8 cellular contexts compared by ENCODE assay signal in genomic region chr5:176619203-176619568, GRCh38. TPM values are rescaled to one million over a fixed set of nuclear protein-coding genes. Genes with fewer than 3 reads are reported as not detected.
DNase-seq lines count a peak whose midpoint lies in the region; ATAC-seq and TF ChIP-seq lines count a peak whose summit lies in the region.

No MANE protein-coding gene starts in this region.

- peaks cover 12% of the 10 kb centered on the region for H3K4me1 Mint-ChIP-seq in activated CD8-positive, alpha-beta memory T cell treated with anti-CD3 and anti-CD28 coated beads, Interleukin-2, amount 10 ng/mL, durations not matched to agents 7 days and 5 days
- H3K4me1 Mint-ChIP-seq in endothelial cell (ENCODE audit: unreplicated experiment), result no peaks in the 10 kb centered on the region
- peaks cover 8 to 23% (median 14%) of the 10 kb centered on the region in 7 donors for H3K4me1 Mint-ChIP-seq in naive thymus-derived CD4-positive, alpha-beta T cell
- peaks cover 14% of the 10 kb centered on the region for H3K4me1 Mint-ChIP-seq in stimulated activated memory B cell treated with anti-CD40 and anti-IgM and Interleukin-4, amounts not matched to agents 10 μg/mL and 1 μg/mL and 100 μg/mL, for 72 hours

- CTCF ChIA-PET in activated CD8-positive, alpha-beta memory T cell treated with anti-CD3 and anti-CD28 coated beads, Interleukin-2, amount 10 ng/mL, durations not matched to agents 7 days and 5 days (lab: Charles Lee), result interaction anchor here (0.6 to 0.9 kb wide), 2 partner anchors 46 to 201 kb away, joined by 3 to 4 read pairs; no protein-coding TSS in a partner anchor
- CTCF ChIA-PET in naive thymus-derived CD4-positive, alpha-beta T cell (lab: Charles Lee), result interaction anchor here (0.7 to 1.0 kb wide), 2 partner anchors 41 kb away, joined by 3 read pairs; no protein-coding TSS in a partner anchor
- CTCF ChIA-PET in PC-3 (lab: Charles Lee), result no interaction called here

- POLR2A ChIA-PET in naive thymus-derived CD4-positive, alpha-beta T cell (lab: Charles Lee), result no interaction called here
- POLR2A ChIA-PET in PC-3 (lab: Charles Lee; ENCODE audit: unreplicated experiment), result no interaction called here

- H3K27me3 Mint-ChIP-seq in activated CD8-positive, alpha-beta memory T cell treated with anti-CD3 and anti-CD28 coated beads, Interleukin-2, amount 10 ng/mL, durations not matched to agents 7 days and 5 days, result peaks cover 82% of the 10 kb centered on the region
- H3K27me3 Mint-ChIP-seq in endothelial cell (ENCODE audit: unreplicated experiment), result peaks cover 19% of the 10 kb centered on the region
- H3K27me3 Mint-ChIP-seq in naive thymus-derived CD4-positive, alpha-beta T cell, result peaks cover 46 to 85% (median 51%) of the 10 kb centered on the region in 5 donors
- peaks cover 78% of the 10 kb centered on the region for H3K27me3 Mint-ChIP-seq in stimulated activated memory B cell treated with anti-CD40 and anti-IgM and Interleukin-4, amounts not matched to agents 10 μg/mL and 1 μg/mL and 100 μg/mL, for 72 hours

- H3K9me2 ChIP-seq in PC-3 (replicated peaks; ENCODE audit: low read length), result no peaks in the 10 kb centered on the region

- H3K4me3 ChIP-seq in AG10803 (ENCODE audit: low read length), result peak overlapping the region; percentile 12; the same call in 1 of the 2 replicates
- peak overlapping the region; percentile 13 for H3K4me3 ChIP-seq in naive thymus-derived CD4-positive, alpha-beta T cell (ENCODE audit: low read length)
- no peak overlapping the region for H3K4me3 ChIP-seq in PC-3 (ENCODE audit: low read length)

- H3K9ac ChIP-seq in PC-3 (ENCODE audit: low read length), result no peak overlapping the region

- H3K36me3 ChIP-seq in naive thymus-derived CD4-positive, alpha-beta T cell (ENCODE audit: control insufficient read depth in 2 of 3, insufficient read depth in 3 of 3, low read length in 3 of 3), result no peaks in the 10 kb centered on the region
- no peaks in the 10 kb centered on the region for H3K36me3 ChIP-seq in PC-3 (ENCODE audit: low read depth, low read length)

- H3K9me3 Mint-ChIP-seq in activated CD8-positive, alpha-beta memory T cell treated with anti-CD3 and anti-CD28 coated beads, Interleukin-2, amount 10 ng/mL, durations not matched to agents 7 days and 5 days (ENCODE audit: low read depth), result no peaks in the 10 kb centered on the region
- no peaks in the 10 kb centered on the region for H3K9me3 Mint-ChIP-seq in endothelial cell (ENCODE audit: unreplicated experiment)
- peaks cover 0 to 2% (median 0%) of the 10 kb centered on the region in 11 donors for H3K9me3 Mint-ChIP-seq in naive thymus-derived CD4-positive, alpha-beta T cell
- H3K9me3 Mint-ChIP-seq in stimulated activated memory B cell treated with anti-CD40 and anti-IgM and Interleukin-4, amounts not matched to agents 10 μg/mL and 1 μg/mL and 100 μg/mL, for 72 hours, result no peaks in the 10 kb centered on the region

- no peak overlapping the region for H3K4me3 Mint-ChIP-seq in activated CD8-positive, alpha-beta memory T cell treated with anti-CD3 and anti-CD28 coated beads, Interleukin-2, amount 10 ng/mL, durations not matched to agents 7 days and 5 days
- no peak overlapping the region for H3K4me3 Mint-ChIP-seq in endothelial cell (ENCODE audit: unreplicated experiment)
- H3K4me3 Mint-ChIP-seq in naive thymus-derived CD4-positive, alpha-beta T cell, result peak overlapping the region; percentile 40 to 80 (median 60)
- peak overlapping the region; percentile 5 for H3K4me3 Mint-ChIP-seq in stimulated activated memory B cell treated with anti-CD40 and anti-IgM and Interleukin-4, amounts not matched to agents 10 μg/mL and 1 μg/mL and 100 μg/mL, for 72 hours

- DNase-seq in AG10803 (ENCODE audit: low read depth), result peak; percentile 73
- DNase-seq in GM20000 (ENCODE audit: low spot score), result peak; percentile 90
- DNase-seq in NCI-H1417 treated with DMSO at 0.1 percent for 48 hours (lab: John Stamatoyannopoulos, UW), result peak; percentile 69
- peak; percentile 92 for DNase-seq in activated CD8-positive, alpha-beta memory T cell treated with anti-CD3 and anti-CD28 coated beads, Interleukin-2, amount 10 ng/mL, durations not matched to agents 7 days and 5 days
- peak; percentile 77 for DNase-seq in endothelial cell (ENCODE audit: low spot score)
- DNase-seq in naive thymus-derived CD4-positive, alpha-beta T cell, result peak; percentile 34 to 83 (median 63)
- DNase-seq in PC-3, result no peak

- H2AFZ ChIP-seq in PC-3 (ENCODE audit: low read length), result no peak overlapping the region

- no peak overlapping the region for H3K27ac ChIP-seq in naive thymus-derived CD4-positive, alpha-beta T cell (ENCODE audit: low read depth, low read length)
- H3K27ac ChIP-seq in PC-3 (ENCODE audit: low read length), result no peak overlapping the region

- no peaks in the 10 kb centered on the region for H3K79me2 ChIP-seq in PC-3 (ENCODE audit: low read length)

- peaks cover 4 to 8% of the 10 kb centered on the region in 2 donors for H3K27me3 ChIP-seq in naive thymus-derived CD4-positive, alpha-beta T cell (ENCODE audit: control insufficient read depth in 2 of 2, insufficient read depth in 2 of 2, low read length in 2 of 2)
- peaks cover 18% of the 10 kb centered on the region for H3K27me3 ChIP-seq in PC-3 (ENCODE audit: low read length)

- H3K9me3 ChIP-seq in naive thymus-derived CD4-positive, alpha-beta T cell (ENCODE audit: control insufficient read depth in 2 of 3, low read length in 3 of 3), result no peaks in the 10 kb centered on the region
- H3K9me3 ChIP-seq in PC-3 (ENCODE audit: low read length), result no peaks in the 10 kb centered on the region

- TF ChIP-seq CTCF in AG10803 (conservative IDR thresholded peaks at IDR 0.05; ENCODE audit: low read length) (peak; percentile 34), GM20000 (IDR thresholded peaks at IDR 0.05; ENCODE audit: extremely low read depth, missing control alignments) (peak; percentile 18), endothelial cell (IDR thresholded peaks at IDR 0.05; ENCODE audit: unreplicated experiment) (no peak), PC-3 (conservative IDR thresholded peaks at IDR 0.05; ENCODE audit: low read depth, low read length) (no peak)

- no peaks in the 10 kb centered on the region for H3F3A ChIP-seq in PC-3 (ENCODE audit: low read length, unreplicated experiment)

- peaks cover 0 to 14% of the 10 kb centered on the region in 2 donors for H3K4me1 ChIP-seq in naive thymus-derived CD4-positive, alpha-beta T cell (ENCODE audit: control insufficient read depth in 2 of 2, insufficient read depth in 2 of 2, low read length in 2 of 2)
- peaks cover 17% of the 10 kb centered on the region for H3K4me1 ChIP-seq in PC-3 (ENCODE audit: insufficient read depth, low read length)

- H3K27ac Mint-ChIP-seq in activated CD8-positive, alpha-beta memory T cell treated with anti-CD3 and anti-CD28 coated beads, Interleukin-2, amount 10 ng/mL, durations not matched to agents 7 days and 5 days, result no peak overlapping the region
- no peak overlapping the region for H3K27ac Mint-ChIP-seq in endothelial cell (ENCODE audit: unreplicated experiment)
- H3K27ac Mint-ChIP-seq in naive thymus-derived CD4-positive, alpha-beta T cell, result no peak overlapping the region
- no peak overlapping the region for H3K27ac Mint-ChIP-seq in stimulated activated memory B cell treated with anti-CD40 and anti-IgM and Interleukin-4, amounts not matched to agents 10 μg/mL and 1 μg/mL and 100 μg/mL, for 72 hours

- no TSS peak for BruUV-seq in PC-3 (replicated peaks; lab: Mats Ljungman, UMichigan)

- intact Hi-C loops in naive thymus-derived CD4-positive, alpha-beta T cell (cut with micrococcal nuclease), result loop anchor here (1.0 to 2.0 kb wide), 5 partner anchors 9 to 890 kb away; partner anchors contain the start of genes GPRIN1 (in 1 of the 2) and TSPAN17 (in 1 of the 2)
- intact Hi-C loops in PC-3 (cut with micrococcal nuclease), result no loop called here

- H3K4me2 ChIP-seq in PC-3 (ENCODE audit: low read length), result no peak overlapping the region

- no peaks in the 10 kb centered on the region for H3K36me3 Mint-ChIP-seq in activated CD8-positive, alpha-beta memory T cell treated with anti-CD3 and anti-CD28 coated beads, Interleukin-2, amount 10 ng/mL, durations not matched to agents 7 days and 5 days
- no peaks in the 10 kb centered on the region for H3K36me3 Mint-ChIP-seq in endothelial cell (ENCODE audit: low read depth, unreplicated experiment)
- peaks cover 0 to 10% (median 4%) of the 10 kb centered on the region in 5 donors for H3K36me3 Mint-ChIP-seq in naive thymus-derived CD4-positive, alpha-beta T cell
- H3K36me3 Mint-ChIP-seq in stimulated activated memory B cell treated with anti-CD40 and anti-IgM and Interleukin-4, amounts not matched to agents 10 μg/mL and 1 μg/mL and 100 μg/mL, for 72 hours, result no peaks in the 10 kb centered on the region

- H4K20me1 ChIP-seq in PC-3 (ENCODE audit: low read length), result no peaks in the 10 kb centered on the region

- peak; percentile 99 for ATAC-seq in activated CD8-positive, alpha-beta memory T cell treated with anti-CD3 and anti-CD28 coated beads, Interleukin-2, amount 10 ng/mL, durations not matched to agents 7 days and 5 days
- peak; percentile 92 for ATAC-seq in naive thymus-derived CD4-positive, alpha-beta T cell
- ATAC-seq in stimulated activated memory B cell treated with anti-CD40 and anti-IgM and Interleukin-4, amounts not matched to agents 10 μg/mL and 1 μg/mL and 100 μg/mL, for 72 hours, result peak; percentile 74
- ATAC-seq in PC-3, result no peak

RNA-seq across cellular contexts. Expression of gene GPRIN1, which starts 9.2 kb away (rescaled TPM):
- total RNA-seq in activated CD8-positive, alpha-beta memory T cell treated with anti-CD3 and anti-CD28 coated beads, Interleukin-2, amount 10 ng/mL, durations not matched to agents 7 days and 5 days, result 1 to 10 TPM; 2.5 to 3.4 TPM
- 3.9 TPM for total RNA-seq in endothelial cell (ENCODE audit: unreplicated experiment)
- total RNA-seq in naive thymus-derived CD4-positive, alpha-beta T cell, result 1 to 10 TPM in 1 of 5 experiments, under 1 TPM in 3, not detected in 1; 0.08 to 2.3 (median 0.32) TPM
- polyA plus RNA-seq in naive thymus-derived CD4-positive, alpha-beta T cell, result not detected
- total RNA-seq in PC-3 (2014; rRNA removed), result 18.7 and 19.9 TPM in 2 replicates

RNA-seq across cellular contexts. Expression of gene SNCB, which starts 11.1 kb away (rescaled TPM):
- total RNA-seq in activated CD8-positive, alpha-beta memory T cell treated with anti-CD3 and anti-CD28 coated beads, Interleukin-2, amount 10 ng/mL, durations not matched to agents 7 days and 5 days, result not detected
- total RNA-seq in endothelial cell (ENCODE audit: unreplicated experiment), result 0.80 TPM
- not detected for total RNA-seq in naive thymus-derived CD4-positive, alpha-beta T cell
- polyA plus RNA-seq in naive thymus-derived CD4-positive, alpha-beta T cell, result not detected
- 2.1 and 8.6 TPM in 2 replicates for total RNA-seq in PC-3 (2014; rRNA removed)

RNA-seq across cellular contexts. Expression of gene EIF4E1B, which starts 11.3 kb away (rescaled TPM):
- total RNA-seq in activated CD8-positive, alpha-beta memory T cell treated with anti-CD3 and anti-CD28 coated beads, Interleukin-2, amount 10 ng/mL, durations not matched to agents 7 days and 5 days, result not detected
- total RNA-seq in endothelial cell (ENCODE audit: unreplicated experiment) (0.54 TPM), PC-3 (2014; rRNA removed) (not detected in 2 replicates)
- total RNA-seq in naive thymus-derived CD4-positive, alpha-beta T cell, result not detected
- polyA plus RNA-seq in naive thymus-derived CD4-positive, alpha-beta T cell, result not detected

RNA-seq across cellular contexts. Expression of gene TSPAN17, which starts 28.1 kb away (rescaled TPM):
- 10 to 100 TPM; 31.5 to 39.2 TPM for total RNA-seq in activated CD8-positive, alpha-beta memory T cell treated with anti-CD3 and anti-CD28 coated beads, Interleukin-2, amount 10 ng/mL, durations not matched to agents 7 days and 5 days
- total RNA-seq in endothelial cell (ENCODE audit: unreplicated experiment), result 57.5 TPM
- total RNA-seq in naive thymus-derived CD4-positive, alpha-beta T cell, result 10 to 100 TPM; 16.6 to 47.6 (median 21.1) TPM
- polyA plus RNA-seq in naive thymus-derived CD4-positive, alpha-beta T cell, result 10 to 100 TPM; 16.5 to 19.3 TPM
- 47.3 and 56.3 TPM in 2 replicates for total RNA-seq in PC-3 (2014; rRNA removed)

Comparison
In these comparisons a context has a peak if more than half of its experiments do, and no peak if none do; other contexts are left out.
1. CTCF ChIP-seq: peak in AG10803 (single experiment) and GM20000 (single experiment); none in endothelial cell (single experiment) and PC-3 (single experiment).
2. H3K4me3 Mint-ChIP-seq: peak in naive thymus-derived CD4-positive, alpha-beta T cell (10 of 10) and stimulated activated memory B cell treated with anti-CD40 and anti-IgM and Interleukin-4, amounts not matched to agents 10 μg/mL and 1 μg/mL and 100 μg/mL, for 72 hours (single experiment); none in activated CD8-positive, alpha-beta memory T cell treated with anti-CD3 and anti-CD28 coated beads, Interleukin-2, amount 10 ng/mL, durations not matched to agents 7 days and 5 days (single experiment) and endothelial cell (single experiment).